ENCODE assay signal across 10 cellular contexts in the genomic region with DNA sequence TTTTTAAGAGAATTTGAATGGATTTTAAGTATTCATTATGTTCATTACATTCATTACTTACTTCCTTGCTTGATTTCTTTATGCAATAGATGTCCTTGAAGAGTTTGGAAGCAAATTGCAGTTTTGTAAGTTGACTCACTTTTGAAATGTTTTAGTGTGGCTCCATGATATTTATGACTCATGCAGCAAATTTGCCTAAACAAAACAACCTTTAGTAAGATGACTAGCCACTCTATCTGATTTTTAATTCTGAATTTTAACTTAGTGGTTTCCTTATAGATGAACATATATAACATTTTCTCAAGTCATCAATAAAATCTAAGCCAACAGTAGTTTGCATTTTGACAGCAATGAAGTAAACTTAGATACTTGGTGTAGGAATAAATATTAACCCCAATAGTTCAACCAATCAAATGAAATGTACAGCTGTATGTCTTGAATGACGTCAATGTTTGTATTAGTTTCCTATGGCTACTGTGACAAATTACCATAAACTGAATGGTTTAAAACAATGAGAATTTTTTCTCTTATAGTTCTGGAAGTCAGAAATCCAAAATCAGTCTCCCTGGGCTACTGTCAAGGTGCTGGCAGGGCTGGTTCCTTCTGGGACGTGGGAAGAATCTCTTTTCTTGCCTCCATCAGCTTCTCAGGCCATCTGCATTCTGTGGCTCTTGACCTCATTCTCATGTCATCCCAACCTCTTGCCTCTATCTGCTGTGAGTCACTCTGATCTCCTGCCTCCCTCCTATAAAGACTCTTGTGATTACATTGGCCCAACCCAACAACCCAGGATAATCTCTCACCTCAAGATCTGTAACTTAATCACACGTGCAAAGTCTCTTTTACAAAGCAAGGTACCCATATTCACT.
DNase-seq lines count a peak whose midpoint lies in the region; ATAC-seq, FAIRE-seq and TF ChIP-seq lines count a peak whose summit lies in the region.
"Had no signal": no experiment of that assay in that cellular context is flagged by ENCODE, and none has a peak within 500 bp of the region (broad histone marks: within the 10 kb centered on the region; RNA-seq: fewer than 3 reads in every experiment).

No MANE protein-coding gene starts in this region.

- TF ChIP-seq CTCF in AG04449 (IDR thresholded peaks at IDR 0.05; ENCODE audit: insufficient read depth, low read length, missing control alignments) (no peak), bronchial epithelial cell (IDR thresholded peaks at IDR 0.05; ENCODE audit: insufficient read depth, low read length, severe bottlenecking) (no peak)

- no CpG with 5 or more reads among the region's 3 CpGs for WGBS in mesendoderm (ENCODE audit: extremely low coverage, insufficient coverage, low lambda C conversion rate)

- H3K27me3 Mint-ChIP-seq in CD8-positive, alpha-beta memory T cell = no peaks in the 10 kb centered on the region
- no peaks in the 10 kb centered on the region for H3K27me3 Mint-ChIP-seq in activated CD8-positive, alpha-beta T cell treated with anti-CD3 and anti-CD28 coated beads, Interleukin-2, amount 10 ng/mL, durations not matched to agents 7 days and 5 days (ENCODE audit: low read depth)

- H3K4me3 ChIP-seq in AG04449 (ENCODE audit: low read depth, low read length) (no peak overlapping the region), bronchial epithelial cell (ENCODE audit: low read depth, low read length) (no peak overlapping the region), mesendoderm (ENCODE audit: low read length) (no peak overlapping the region)
- H3K4me3 ChIP-seq in CD8-positive, alpha-beta memory T cell (ENCODE audit: low read length) = no peak overlapping the region

- H4K5ac ChIP-seq in mesendoderm (ENCODE audit: low read length) = no peak overlapping the region

- no peak overlapping the region for H3K4me2 ChIP-seq in mesendoderm (ENCODE audit: low read length)

- peak; percentile 95 for DNase-seq in AG04449 (ENCODE audit: low read depth, low spot score)
- peak; percentile 92 for DNase-seq in LoVo (ENCODE audit: low spot score)
- DNase-seq in bronchial epithelial cell (ENCODE audit: low read depth) = peak; percentile 97
- peak; percentile 75 for DNase-seq in mesendoderm
- no peak for DNase-seq in CD8-positive, alpha-beta memory T cell
- no peak for DNase-seq in activated CD8-positive, alpha-beta T cell treated with anti-CD3 and anti-CD28 coated beads, Interleukin-2, amount 10 ng/mL, durations not matched to agents 7 days and 5 days
- no peak for DNase-seq in DMS79 (lab: John Stamatoyannopoulos, UW)
- DNase-seq in DMS79 treated with DMSO at 0.1 percent for 48 hours (lab: John Stamatoyannopoulos, UW) = no peak
- DNase-seq: DND-41, NCI-H1092 treated with DMSO at 0.1 percent for 48 hours had no signal

- no peaks in the 10 kb centered on the region for H3K27me3 ChIP-seq in bronchial epithelial cell (ENCODE audit: control insufficient read depth, insufficient read depth, low read length)
- no peaks in the 10 kb centered on the region for H3K27me3 ChIP-seq in mesendoderm (ENCODE audit: insufficient read depth, low read length, poor library complexity)
- no peaks in the 10 kb centered on the region for H3K27me3 ChIP-seq in CD8-positive, alpha-beta memory T cell (ENCODE audit: insufficient read depth, low read length, poor library complexity, severe bottlenecking)

- no peak overlapping the region for H3K9ac ChIP-seq in mesendoderm (ENCODE audit: low read length)

- no peak overlapping the region for H3K4me3 Mint-ChIP-seq in CD8-positive, alpha-beta memory T cell
- H3K4me3 Mint-ChIP-seq in activated CD8-positive, alpha-beta T cell treated with anti-CD3 and anti-CD28 coated beads, Interleukin-2, amount 10 ng/mL, durations not matched to agents 7 days and 5 days = no peak overlapping the region

- H2AK5ac ChIP-seq in mesendoderm (ENCODE audit: low read length) = no peak overlapping the region

- no peak for ATAC-seq in activated CD8-positive, alpha-beta T cell treated with anti-CD3 and anti-CD28 coated beads, Interleukin-2, amount 10 ng/mL, durations not matched to agents 7 days and 5 days

- FAIRE-seq in bronchial epithelial cell (lab: Jason Lieb, UNC) = no peak

- H3K27ac Mint-ChIP-seq in CD8-positive, alpha-beta memory T cell = no peak overlapping the region
- no peak overlapping the region for H3K27ac Mint-ChIP-seq in activated CD8-positive, alpha-beta T cell treated with anti-CD3 and anti-CD28 coated beads, Interleukin-2, amount 10 ng/mL, durations not matched to agents 7 days and 5 days

- H3K56ac ChIP-seq in mesendoderm (ENCODE audit: low read length) = no peak overlapping the region

- H3K9me3 ChIP-seq in CD8-positive, alpha-beta memory T cell (ENCODE audit: low read length) = no peaks in the 10 kb centered on the region

- H3K27ac ChIP-seq in mesendoderm (ENCODE audit: low read depth, low read length) = no peak overlapping the region
- no peak overlapping the region for H3K27ac ChIP-seq in CD8-positive, alpha-beta memory T cell (ENCODE audit: low read depth, low read length)

- no peaks in the 10 kb centered on the region for H3K4me1 ChIP-seq in mesendoderm (ENCODE audit: control insufficient read depth, low read depth, low read length)
- no peaks in the 10 kb centered on the region for H3K4me1 ChIP-seq in CD8-positive, alpha-beta memory T cell (ENCODE audit: insufficient read depth, low read length)

- no peak overlapping the region for H3K4ac ChIP-seq in mesendoderm (ENCODE audit: low read depth, low read length)

- H4K8ac ChIP-seq in mesendoderm (ENCODE audit: low read depth, low read length) = no peak overlapping the region

- no peaks in the 10 kb centered on the region for H3K4me1 Mint-ChIP-seq in CD8-positive, alpha-beta memory T cell
- no peaks in the 10 kb centered on the region for H3K4me1 Mint-ChIP-seq in activated CD8-positive, alpha-beta T cell treated with anti-CD3 and anti-CD28 coated beads, Interleukin-2, amount 10 ng/mL, durations not matched to agents 7 days and 5 days (ENCODE audit: low read depth)

- H3K36me3 Mint-ChIP-seq in CD8-positive, alpha-beta memory T cell = no peaks in the 10 kb centered on the region
- no peaks in the 10 kb centered on the region for H3K36me3 Mint-ChIP-seq in activated CD8-positive, alpha-beta T cell treated with anti-CD3 and anti-CD28 coated beads, Interleukin-2, amount 10 ng/mL, durations not matched to agents 7 days and 5 days (ENCODE audit: low read depth)

- H3K9me3 Mint-ChIP-seq in CD8-positive, alpha-beta memory T cell = no peaks in the 10 kb centered on the region
- no peaks in the 10 kb centered on the region for H3K9me3 Mint-ChIP-seq in activated CD8-positive, alpha-beta T cell treated with anti-CD3 and anti-CD28 coated beads, Interleukin-2, amount 10 ng/mL, durations not matched to agents 7 days and 5 days (ENCODE audit: insufficient read depth)

- H2BK5ac ChIP-seq in mesendoderm (ENCODE audit: low read length) = no peak overlapping the region

- H3K23ac ChIP-seq in mesendoderm (ENCODE audit: low read length) = no peak overlapping the region

- H3K36me3 ChIP-seq in bronchial epithelial cell (ENCODE audit: control insufficient read depth, insufficient read depth, low read length) = no peaks in the 10 kb centered on the region
- no peaks in the 10 kb centered on the region for H3K36me3 ChIP-seq in mesendoderm (ENCODE audit: control insufficient read depth, insufficient read depth, low read length)
- H3K36me3 ChIP-seq in CD8-positive, alpha-beta memory T cell (ENCODE audit: insufficient read depth, low read length) = no peaks in the 10 kb centered on the region

- H2BK120ac ChIP-seq in mesendoderm (ENCODE audit: low read depth, low read length) = no peak overlapping the region

- no peaks in the 10 kb centered on the region for H3K79me1 ChIP-seq in mesendoderm (ENCODE audit: low read length)

- no peak overlapping the region for H2BK15ac ChIP-seq in mesendoderm (replicated peaks; ENCODE audit: low read depth)

- H3K79me2 ChIP-seq in mesendoderm (ENCODE audit: control insufficient read depth, insufficient read depth, low read length) = no peaks in the 10 kb centered on the region

- CTCF ChIA-PET in AG04449 (lab: Yijun Ruan, JAX) = no interaction called here
- CTCF ChIA-PET in CD8-positive, alpha-beta memory T cell (lab: Charles Lee) = no interaction called here
- CTCF ChIA-PET in activated CD8-positive, alpha-beta T cell treated with anti-CD3 and anti-CD28 coated beads, Interleukin-2, amount 10 ng/mL, durations not matched to agents 7 days and 5 days (lab: Charles Lee) = no interaction called here

- POLR2A ChIA-PET in AG04449 (lab: Yijun Ruan, JAX) = no interaction called here
- POLR2A ChIA-PET in CD8-positive, alpha-beta memory T cell (lab: Charles Lee) = no interaction called here
- POLR2A ChIA-PET in activated CD8-positive, alpha-beta T cell treated with anti-CD3 and anti-CD28 coated beads, Interleukin-2, amount 10 ng/mL, durations not matched to agents 7 days and 5 days (lab: Charles Lee) = no interaction called here

- no peak overlapping the region for H3K18ac ChIP-seq in mesendoderm (ENCODE audit: low read length)

Comparison
In these comparisons a context has a peak if more than half of its experiments do, and no peak if none do; other contexts are left out.
1. DNase-seq: peak in AG04449 (single experiment), LoVo (single experiment), bronchial epithelial cell (single experiment) and mesendoderm (single experiment); none in CD8-positive, alpha-beta memory T cell (0 of 5), activated CD8-positive, alpha-beta T cell treated with anti-CD3 and anti-CD28 coated beads, Interleukin-2, amount 10 ng/mL, durations not matched to agents 7 days and 5 days (single experiment), DMS79 (single experiment) and DMS79 treated with DMSO at 0.1 percent for 48 hours (single experiment).